In genomic region chr17:2174471-2175293, GRCh38 we compare ENCODE assay signal across 2 cellular contexts.
TF ChIP-seq lines count a peak whose summit lies in the region.

No MANE protein-coding gene starts in this region.

TF ChIP-seq in A549, 52 proteins besides CTCF, POLR2A, EP300 and RAD21 (continued from another document):
- TF ChIP-seq SMC3 (IDR thresholded peaks at IDR 0.05) (no peak), REST (IDR thresholded peaks at IDR 0.05) (no peak)

TF ChIP-seq in endothelial cell of umbilical vein, 7 proteins besides CTCF, POLR2A, EP300 and RAD21 (continued from another document):
- TF ChIP-seq POLR2AphosphoS5 (IDR thresholded peaks at IDR 0.05; ENCODE audit: insufficient read depth, low read depth, low read length) (peak; percentile 90), FOS (IDR thresholded peaks at IDR 0.05; ENCODE audit: borderline replicate concordance, insufficient read depth, low read length) (peak; percentile 57)
